Comparison of ENCODE assay signal across 23 cellular contexts in genomic region chr10:128027822-128028507, GRCh38.
"Had no signal": no experiment of that assay in that cellular context is flagged by ENCODE, and none has a peak within 500 bp of the region (broad histone marks: within the 10 kb centered on the region; RNA-seq: fewer than 3 reads in every experiment).

No MANE protein-coding gene starts in this region.

- H3K36me3 ChIP-seq: brain microvascular endothelial cell, cardiac muscle cell, Peyer's patch had no signal

- H3K27me3 Mint-ChIP-seq: activated CD4-positive, alpha-beta memory T cell treated with anti-CD3 and anti-CD28 coated beads, Interleukin-2, amount 10 ng/mL, durations not matched to agents 7 days and 5 days; activated CD4-positive, alpha-beta T cell treated with anti-CD3 and anti-CD28 coated beads for 36 hours; activated naive CD8-positive, alpha-beta T cell had no signal

- H3K4me1 ChIP-seq: Peyer's patch had no signal

- H3K4me3 Mint-ChIP-seq: activated CD4-positive, alpha-beta memory T cell treated with anti-CD3 and anti-CD28 coated beads, Interleukin-2, amount 10 ng/mL, durations not matched to agents 7 days and 5 days; activated CD4-positive, alpha-beta T cell treated with anti-CD3 and anti-CD28 coated beads for 36 hours; activated naive CD8-positive, alpha-beta T cell had no signal

- H3K9me3 Mint-ChIP-seq: activated CD4-positive, alpha-beta memory T cell treated with anti-CD3 and anti-CD28 coated beads, Interleukin-2, amount 10 ng/mL, durations not matched to agents 7 days and 5 days; activated T-cell treated with anti-CD3 and anti-CD28 coated beads, Interleukin-2, amount 50 U/mL, for 72 hours had no signal

- H3K27me3 ChIP-seq: brain microvascular endothelial cell, cardiac muscle cell, Peyer's patch had no signal

- H3K9me3 ChIP-seq: Peyer's patch had no signal

- H3K27ac Mint-ChIP-seq: activated CD4-positive, alpha-beta memory T cell treated with anti-CD3 and anti-CD28 coated beads, Interleukin-2, amount 10 ng/mL, durations not matched to agents 7 days and 5 days; activated naive CD8-positive, alpha-beta T cell; activated T-cell treated with anti-CD3 and anti-CD28 coated beads, Interleukin-2, amount 50 U/mL, for 72 hours had no signal

- H3K36me3 Mint-ChIP-seq: activated naive CD8-positive, alpha-beta T cell had no signal

- H3K4me3 ChIP-seq: cardiac muscle cell, Peyer's patch had no signal

- DNase-seq: activated CD4-positive, alpha-beta memory T cell treated with anti-CD3 and anti-CD28 coated beads, Interleukin-2, amount 10 ng/mL, durations not matched to agents 7 days and 5 days; activated CD4-positive, alpha-beta T cell treated with anti-CD3 and anti-CD28 coated beads for 36 hours; activated CD4-positive, alpha-beta T cell treated with anti-CD3 and anti-CD28 coated beads, Interleukin-2, amount 50 U/mL, for 1 hour; activated CD8-positive, alpha-beta memory T cell treated with anti-CD3 and anti-CD28 coated beads, Interleukin-2, amount 50 U/mL, for 4 hours; activated naive CD4-positive, alpha-beta T cell treated with Interleukin-2 at 50 U/mL for 16 hours; activated T-cell treated with anti-CD3 and anti-CD28 coated beads, Interleukin-2, amount 50 U/mL, for 72 hours; amygdala; brain microvascular endothelial cell; MV-4-11; NCI-H1092 treated with DMSO at 0.1 percent for 48 hours; NCI-H1417 treated with DMSO at 0.1 percent for 48 hours; NCI-H1694; NCI-H2029 treated with DMSO at 0.1 percent for 48 hours; NCI-H345; NCI-H510A; NCI-H526 treated with DMSO at 0.1 percent for 48 hours; SIG-M5; T-helper 1 cell had no signal

- H3K27ac ChIP-seq: brain microvascular endothelial cell, cardiac muscle cell, Peyer's patch, RWPE1, VCaP had no signal
